9 cellular contexts compared by ENCODE assay signal in genomic region chr4:185640809-185641675, GRCh38.
DNase-seq lines count a peak whose midpoint lies in the region; ATAC-seq and TF ChIP-seq lines count a peak whose summit lies in the region.
"Had no signal": no experiment of that assay in that cellular context is flagged by ENCODE, and none has a peak within 500 bp of the region (broad histone marks: within the 10 kb centered on the region; RNA-seq: fewer than 3 reads in every experiment).

No MANE protein-coding gene starts in this region.

- CTCF ChIA-PET in activated CD4-positive, alpha-beta memory T cell treated with anti-CD3 and anti-CD28 coated beads, Interleukin-2, amount 10 ng/mL, durations not matched to agents 7 days and 5 days (lab: Charles Lee) = interaction anchor here (1.0 to 2.0 kb wide), 7 partner anchors 22 to 497 kb away, joined by 3 to 18 read pairs (median 4); no protein-coding TSS in a partner anchor

- H3K4me3 Mint-ChIP-seq in nephron progenitor cell = no peak overlapping the region
- no peak overlapping the region for H3K4me3 Mint-ChIP-seq in activated CD4-positive, alpha-beta memory T cell treated with anti-CD3 and anti-CD28 coated beads, Interleukin-2, amount 10 ng/mL, durations not matched to agents 7 days and 5 days
- H3K4me3 Mint-ChIP-seq: memory B cell had no signal

- TF ChIP-seq CTCF in dorsolateral prefrontal cortex (IDR thresholded peaks at IDR 0.05 in 54 of 56, conservative IDR thresholded peaks at IDR 0.05 in 2 of 56; ENCODE audit: low read depth in 1 of 56, partially characterized antibody in 56 of 56) (peak; percentile 26 to 79 (median 60)), nephron progenitor cell (IDR thresholded peaks at IDR 0.05) (peak; percentile 35)

- peaks cover 7% of the 10 kb centered on the region for H3K27me3 Mint-ChIP-seq in nephron progenitor cell (ENCODE audit: low read depth, poor library complexity)
- H3K27me3 Mint-ChIP-seq in activated CD4-positive, alpha-beta memory T cell treated with anti-CD3 and anti-CD28 coated beads, Interleukin-2, amount 10 ng/mL, durations not matched to agents 7 days and 5 days = peaks cover 32% of the 10 kb centered on the region

- H3K4me3 ChIP-seq in dorsolateral prefrontal cortex = no peak overlapping the region

- ATAC-seq in HG02884 (IDR thresholded peaks at IDR 0.05; ENCODE audit: unreplicated experiment) = peak; percentile 59
- no peak for ATAC-seq in Right ventricle myocardium superior (ENCODE audit: poor library complexity)

- peaks cover 27% of the 10 kb centered on the region for H3K4me1 Mint-ChIP-seq in nephron progenitor cell
- H3K4me1 Mint-ChIP-seq in activated CD4-positive, alpha-beta memory T cell treated with anti-CD3 and anti-CD28 coated beads, Interleukin-2, amount 10 ng/mL, durations not matched to agents 7 days and 5 days = peaks cover 1% of the 10 kb centered on the region

- no peaks in the 10 kb centered on the region for H3K9me3 Mint-ChIP-seq in nephron progenitor cell
- H3K9me3 Mint-ChIP-seq in activated CD4-positive, alpha-beta memory T cell treated with anti-CD3 and anti-CD28 coated beads, Interleukin-2, amount 10 ng/mL, durations not matched to agents 7 days and 5 days = no peaks in the 10 kb centered on the region
- H3K9me3 Mint-ChIP-seq: memory B cell had no signal

- no peak overlapping the region for H3K27ac Mint-ChIP-seq in nephron progenitor cell
- H3K27ac Mint-ChIP-seq in activated CD4-positive, alpha-beta memory T cell treated with anti-CD3 and anti-CD28 coated beads, Interleukin-2, amount 10 ng/mL, durations not matched to agents 7 days and 5 days = no peak overlapping the region
- H3K27ac Mint-ChIP-seq: memory B cell had no signal

- no peak overlapping the region for H3K27ac ChIP-seq in dorsolateral prefrontal cortex

- H3K27me3 ChIP-seq in dorsolateral prefrontal cortex = peaks cover 0 to 7% (median 0%) of the 10 kb centered on the region in 45 donors

- H3K36me3 Mint-ChIP-seq in nephron progenitor cell (ENCODE audit: low read depth) = no peaks in the 10 kb centered on the region
- no peaks in the 10 kb centered on the region for H3K36me3 Mint-ChIP-seq in activated CD4-positive, alpha-beta memory T cell treated with anti-CD3 and anti-CD28 coated beads, Interleukin-2, amount 10 ng/mL, durations not matched to agents 7 days and 5 days (ENCODE audit: low read depth)
- H3K36me3 Mint-ChIP-seq: memory B cell had no signal

- intact Hi-C loops in dorsolateral prefrontal cortex (cut with DNase I) (loop anchor here (2.0 to 5.0 kb wide), 3 partner anchors 381 to 398 kb away; no protein-coding TSS in a partner anchor), Right ventricle myocardium superior (cut with DNase I) (loop anchor here (5.0 kb wide), 1 partner anchor 396 kb away; no protein-coding TSS in a partner anchor)

- POLR2A ChIA-PET in activated CD4-positive, alpha-beta memory T cell treated with anti-CD3 and anti-CD28 coated beads, Interleukin-2, amount 10 ng/mL, durations not matched to agents 7 days and 5 days (lab: Charles Lee) = no interaction called here

- DNase-seq in DMS 273 (lab: John Stamatoyannopoulos, UW; ENCODE audit: unreplicated experiment) (peak; percentile 76), NOMO-1 treated with DMSO at 0.1 percent for 48 hours (lab: John Stamatoyannopoulos, UW; ENCODE audit: unreplicated experiment) (peak; percentile 31), dorsolateral prefrontal cortex (no peak), nephron progenitor cell (no peak), Right ventricle myocardium superior (no peak)
- DNase-seq in activated CD4-positive, alpha-beta memory T cell treated with anti-CD3 and anti-CD28 coated beads, Interleukin-2, amount 10 ng/mL, durations not matched to agents 7 days and 5 days = no peak
- no peak for DNase-seq in effector CD8-positive, alpha-beta T cell (lab: John Stamatoyannopoulos, UW)

Comparison
In these comparisons a context has a peak if more than half of its experiments do, and no peak if none do; other contexts are left out.
1. DNase-seq: peak in DMS 273 (single experiment) and NOMO-1 treated with DMSO at 0.1 percent for 48 hours (single experiment); none in dorsolateral prefrontal cortex (0 of 10), nephron progenitor cell (single experiment), activated CD4-positive, alpha-beta memory T cell treated with anti-CD3 and anti-CD28 coated beads, Interleukin-2, amount 10 ng/mL, durations not matched to agents 7 days and 5 days (single experiment), Right ventricle myocardium superior (single experiment) and effector CD8-positive, alpha-beta T cell (single experiment).